In the genomic region with DNA sequence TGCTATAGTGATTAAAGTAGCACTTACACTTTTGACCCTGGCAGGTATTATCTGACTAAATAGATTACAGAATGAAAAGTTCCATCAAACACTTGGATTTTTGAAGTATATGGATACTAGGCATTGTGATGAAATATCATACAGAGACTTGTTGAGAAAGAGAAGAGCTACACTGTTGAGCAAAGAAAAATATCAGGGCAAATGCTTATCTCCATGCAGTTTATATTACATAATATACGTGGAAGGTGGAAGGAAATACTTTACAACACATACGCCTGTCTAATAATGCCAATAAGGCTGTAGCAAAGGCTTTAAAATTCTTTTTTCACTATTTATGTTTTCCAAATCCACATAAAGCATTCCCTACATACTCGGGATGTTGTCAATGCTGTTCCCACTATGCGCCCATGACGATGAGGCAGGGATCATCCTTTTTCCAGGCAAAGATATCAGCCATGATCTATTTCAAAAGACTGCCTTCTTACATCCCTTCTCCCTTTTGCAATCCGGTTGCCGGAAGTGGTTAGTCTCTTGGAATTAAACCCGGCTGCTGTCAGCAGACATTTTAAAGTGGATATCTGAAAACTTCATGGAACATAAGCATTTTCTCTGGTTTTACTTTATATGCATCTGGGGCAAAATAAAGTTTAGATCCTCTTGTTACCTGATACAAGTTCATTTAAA, we compare ENCODE assay signal across 20 cellular contexts.
DNase-seq lines count a peak whose midpoint lies in the region.
"Had no signal": no experiment of that assay in that cellular context is flagged by ENCODE, and none has a peak within 500 bp of the region (broad histone marks: within the 10 kb centered on the region; RNA-seq: fewer than 3 reads in every experiment).

No MANE protein-coding gene starts in this region.

- no peak overlapping the region for H3K4me3 ChIP-seq in trophoblast cell (ENCODE audit: low read depth, low read length)
- H3K4me3 ChIP-seq: SJSA1, thoracic aorta had no signal

- no peaks in the 10 kb centered on the region for H3K79me2 ChIP-seq in trophoblast cell (ENCODE audit: control insufficient read depth, insufficient read depth, low read length, poor library complexity)

- H3K27ac ChIP-seq in trophoblast cell (ENCODE audit: low read depth, low read length) (no peak overlapping the region), substantia nigra (ENCODE audit: low read depth, low read length, poor library complexity, severe bottlenecking) (no peak overlapping the region)
- H3K27ac ChIP-seq: SJSA1, thoracic aorta had no signal

- no peak overlapping the region for H3K23ac ChIP-seq in trophoblast cell (ENCODE audit: low read length)

- no peaks in the 10 kb centered on the region for H3K79me1 ChIP-seq in trophoblast cell (ENCODE audit: low read length)

- H3K4ac ChIP-seq in trophoblast cell (ENCODE audit: low read depth, low read length): no peak overlapping the region

- H3K36me3 ChIP-seq in trophoblast cell (ENCODE audit: control insufficient read depth in 1 of 2, insufficient read depth in 2 of 2, low read length in 2 of 2): no peaks in the 10 kb centered on the region
- H3K36me3 ChIP-seq: SJSA1, thoracic aorta had no signal

- WGBS in trophoblast cell (ENCODE audit: extremely low coverage, insufficient coverage, insufficient read length): no CpG with 5 or more reads among the region's 8 CpGs

- H4K12ac ChIP-seq in trophoblast cell (ENCODE audit: low read depth, low read length): no peak overlapping the region

- no peaks in the 10 kb centered on the region for H3K9me3 ChIP-seq in trophoblast cell (ENCODE audit: insufficient read depth, low read depth, low read length)
- H3K9me3 ChIP-seq: SJSA1, thoracic aorta had no signal

- H2BK120ac ChIP-seq in trophoblast cell (ENCODE audit: insufficient read depth, low read length, poor library complexity): no peak overlapping the region

- no peak overlapping the region for H3K4me2 ChIP-seq in trophoblast cell (ENCODE audit: low read length)

- H3K27me3 ChIP-seq in trophoblast cell (ENCODE audit: insufficient read depth, low read length): no peaks in the 10 kb centered on the region
- H3K27me3 ChIP-seq: SJSA1 had no signal

- no peaks in the 10 kb centered on the region for H3K4me1 ChIP-seq in trophoblast cell (ENCODE audit: control insufficient read depth in 1 of 2, insufficient read depth in 2 of 2, low read length in 2 of 2)

- no peak overlapping the region for H4K8ac ChIP-seq in trophoblast cell (ENCODE audit: low read depth, low read length)

- H3K18ac ChIP-seq in trophoblast cell (ENCODE audit: low read length): no peak overlapping the region

- H3K14ac ChIP-seq in trophoblast cell (ENCODE audit: low read length): no peak overlapping the region

- no peak overlapping the region for H3K9ac ChIP-seq in trophoblast cell (ENCODE audit: low read length)

- H2BK5ac ChIP-seq in trophoblast cell (ENCODE audit: low read depth, low read length, poor library complexity): no peak overlapping the region

- H2BK12ac ChIP-seq in trophoblast cell (ENCODE audit: low read length): no peak overlapping the region

- DNase-seq in EH (ENCODE audit: low read depth) (peak; percentile 2), NCI-H226 (peak; percentile 89), fibroblast of gingiva (ENCODE audit: low read depth) (peak; percentile 31), trophoblast cell (peak; percentile 10 to 55), substantia nigra (lab: John Stamatoyannopoulos, UW) (no peak), NCI-H187 treated with DMSO at 0.1 percent for 48 hours (lab: John Stamatoyannopoulos, UW) (no peak), NCI-H1930 (lab: John Stamatoyannopoulos, UW) (no peak)
- DNase-seq: activated CD4-positive, alpha-beta T cell treated with anti-CD3 and anti-CD28 coated beads, Interleukin-2, amount 50 U/mL, for 48 hours; activated T-cell treated with anti-CD3 and anti-CD28 coated beads for 4 hours; amniotic stem cell; COR-L47; dermis blood vessel endothelial cell; kidney glomerular epithelial cell; MM.1S; naive B cell; NCI-H1694 treated with DMSO at 0.1 percent for 48 hours; NCI-H748 treated with DMSO at 0.1 percent for 48 hours; right cardiac atrium had no signal

- H4K91ac ChIP-seq in trophoblast cell (ENCODE audit: low read depth, low read length): no peak overlapping the region

- no peak overlapping the region for H2AFZ ChIP-seq in trophoblast cell (ENCODE audit: insufficient read depth, low read length, poor library complexity)

- H2AK5ac ChIP-seq in trophoblast cell (ENCODE audit: low read length): no peak overlapping the region

Comparison
In these comparisons a context has a peak if more than half of its experiments do, and no peak if none do; other contexts are left out.
1. DNase-seq: peak in EH (single experiment), NCI-H226 (single experiment), fibroblast of gingiva (single experiment) and trophoblast cell (2 of 2); none in substantia nigra (0 of 49), NCI-H187 treated with DMSO at 0.1 percent for 48 hours (single experiment) and NCI-H1930 (0 of 2).